In the genomic region with DNA sequence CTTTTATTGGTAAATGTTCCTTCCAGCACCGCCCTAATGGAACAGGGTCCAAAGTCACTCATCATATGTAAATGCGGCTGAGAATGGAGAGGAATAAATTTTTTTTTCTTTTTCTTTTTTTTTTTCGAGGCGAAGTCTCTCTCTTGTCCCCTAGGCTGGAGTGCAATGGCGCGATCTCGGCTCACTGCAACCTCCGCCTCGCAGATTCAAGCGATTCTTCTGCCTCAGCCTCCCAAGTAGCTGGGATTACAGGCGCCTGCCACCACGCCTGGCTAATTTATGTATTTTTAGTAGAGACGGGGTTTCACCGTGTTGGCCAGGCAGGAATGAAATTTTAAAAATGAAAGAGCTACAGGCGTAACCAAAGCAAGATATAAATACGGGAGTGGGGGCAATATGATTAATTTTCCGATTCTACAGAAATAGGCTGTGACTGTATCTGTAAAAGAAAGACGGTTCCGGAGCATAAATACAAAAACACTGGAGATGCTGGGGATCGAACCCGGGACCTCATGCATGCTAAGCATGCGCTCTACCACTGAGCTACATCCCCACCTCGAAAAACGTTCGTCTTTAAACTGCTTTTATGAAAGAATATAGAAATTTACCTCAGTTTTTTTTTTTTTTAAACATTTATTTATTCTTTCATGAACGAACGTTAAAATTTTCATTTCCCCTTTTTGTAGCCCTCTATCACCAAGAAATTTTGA, we compare ENCODE assay signal across 1 cellular context.
TF ChIP-seq lines count a peak whose summit lies in the region.

No MANE protein-coding gene starts in this region.

TF ChIP-seq in HepG2, 621 proteins besides CTCF, POLR2A, EP300 and RAD21 (continued from another document and continues in another):
- no peak for TF ChIP-seq ZNF512B (CRISPR knock-in tag; IDR thresholded peaks at IDR 0.05; ENCODE audit: borderline replicate concordance)
- no peak for TF ChIP-seq HNRNPK (IDR thresholded peaks at IDR 0.05; ENCODE audit: low read depth, low read length, poor library complexity, severe bottlenecking)
- no peak for TF ChIP-seq ZNF333 (CRISPR knock-in tag; IDR thresholded peaks at IDR 0.05; ENCODE audit: borderline replicate concordance)
- no peak; the same call in 1 of the 2 replicates for TF ChIP-seq ARID4A (CRISPR knock-in tag; IDR thresholded peaks at IDR 0.05; ENCODE audit: borderline replicate concordance)
- no peak for TF ChIP-seq ESRRA (CRISPR knock-in tag; IDR thresholded peaks at IDR 0.05; ENCODE audit: low read depth)
- TF ChIP-seq AHR (CRISPR knock-in tag; IDR thresholded peaks at IDR 0.05) = peak; percentile 51; the same call in 1 of the 2 replicates
- TF ChIP-seq MNT (IDR thresholded peaks at IDR 0.05) = no peak
- no peak; the same call in 1 of the 2 replicates for TF ChIP-seq CENPX (CRISPR knock-in tag; IDR thresholded peaks at IDR 0.05)
- TF ChIP-seq HNRNPH1 (optimal IDR thresholded peaks at IDR 0.05; ENCODE audit: low read depth, low read length) = peak; percentile 50
- TF ChIP-seq, protein P1, sequence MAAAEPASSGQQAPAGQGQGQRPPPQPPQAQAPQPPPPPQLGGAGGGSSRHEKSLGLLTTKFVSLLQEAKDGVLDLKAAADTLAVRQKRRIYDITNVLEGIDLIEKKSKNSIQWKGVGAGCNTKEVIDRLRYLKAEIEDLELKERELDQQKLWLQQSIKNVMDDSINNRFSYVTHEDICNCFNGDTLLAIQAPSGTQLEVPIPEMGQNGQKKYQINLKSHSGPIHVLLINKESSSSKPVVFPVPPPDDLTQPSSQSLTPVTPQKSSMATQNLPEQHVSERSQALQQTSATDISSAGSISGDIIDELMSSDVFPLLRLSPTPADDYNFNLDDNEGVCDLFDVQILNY (CRISPR knock-in tag; conservative IDR thresholded peaks at IDR 0.05) = no peak
- no peak for TF ChIP-seq NONO (IDR thresholded peaks at IDR 0.05)
- TF ChIP-seq NONO (CRISPR knock-in tag; conservative IDR thresholded peaks at IDR 0.05) = no peak
- TF ChIP-seq ZSCAN21 (CRISPR knock-in tag; IDR thresholded peaks at IDR 0.05; ENCODE audit: borderline replicate concordance) = no peak
- TF ChIP-seq TRIM24 (CRISPR knock-in tag; IDR thresholded peaks at IDR 0.05) = no peak
- no peak for TF ChIP-seq SIN3A (IDR thresholded peaks at IDR 0.05; ENCODE audit: borderline replicate concordance, low read depth, low read length)
- no peak for TF ChIP-seq PAXIP1 (CRISPR knock-in tag; conservative IDR thresholded peaks at IDR 0.05)
- no peak for TF ChIP-seq ZMYM2 (CRISPR knock-in tag; IDR thresholded peaks at IDR 0.05)
- TF ChIP-seq ZNF562 (CRISPR knock-in tag; IDR thresholded peaks at IDR 0.05; ENCODE audit: borderline replicate concordance) = no peak
- TF ChIP-seq ZNF224 (CRISPR knock-in tag; IDR thresholded peaks at IDR 0.05) = no peak
- no peak for TF ChIP-seq ZNF510 (CRISPR knock-in tag; IDR thresholded peaks at IDR 0.05; ENCODE audit: low read depth)
- TF ChIP-seq, protein P2, sequence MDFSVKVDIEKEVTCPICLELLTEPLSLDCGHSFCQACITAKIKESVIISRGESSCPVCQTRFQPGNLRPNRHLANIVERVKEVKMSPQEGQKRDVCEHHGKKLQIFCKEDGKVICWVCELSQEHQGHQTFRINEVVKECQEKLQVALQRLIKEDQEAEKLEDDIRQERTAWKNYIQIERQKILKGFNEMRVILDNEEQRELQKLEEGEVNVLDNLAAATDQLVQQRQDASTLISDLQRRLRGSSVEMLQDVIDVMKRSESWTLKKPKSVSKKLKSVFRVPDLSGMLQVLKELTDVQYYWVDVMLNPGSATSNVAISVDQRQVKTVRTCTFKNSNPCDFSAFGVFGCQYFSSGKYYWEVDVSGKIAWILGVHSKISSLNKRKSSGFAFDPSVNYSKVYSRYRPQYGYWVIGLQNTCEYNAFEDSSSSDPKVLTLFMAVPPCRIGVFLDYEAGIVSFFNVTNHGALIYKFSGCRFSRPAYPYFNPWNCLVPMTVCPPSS (IDR thresholded peaks at IDR 0.05) = no peak
- no peak for TF ChIP-seq ZBTB4 (CRISPR knock-in tag; IDR thresholded peaks at IDR 0.05; ENCODE audit: borderline replicate concordance)
- 0 out of 2 replicates have a peak, but pooled peaks have one; percentile 24 for TF ChIP-seq YEATS4 (CRISPR knock-in tag; IDR thresholded peaks at IDR 0.05; ENCODE audit: borderline replicate concordance)
- no peak for TF ChIP-seq ZNF101 (CRISPR knock-in tag; IDR thresholded peaks at IDR 0.05; ENCODE audit: borderline replicate concordance, low read depth)
- TF ChIP-seq PRPF4 (IDR thresholded peaks at IDR 0.05; ENCODE audit: low read depth, low read length, poor library complexity, severe bottlenecking) = peak; percentile 83
- no peak for TF ChIP-seq ZNF567 (CRISPR knock-in tag; IDR thresholded peaks at IDR 0.05; ENCODE audit: borderline replicate concordance)
- no peak for TF ChIP-seq RFXAP (CRISPR knock-in tag; IDR thresholded peaks at IDR 0.05; ENCODE audit: borderline replicate concordance)
